Comparison of ENCODE assay signal across 25 cellular contexts in genomic region chr3:163273694-163274093, GRCh38.
"Had no signal": no experiment of that assay in that cellular context is flagged by ENCODE, and none has a peak within 500 bp of the region (broad histone marks: within the 10 kb centered on the region; RNA-seq: fewer than 3 reads in every experiment).

No MANE protein-coding gene starts in this region.

- H3K4me3 ChIP-seq: adrenal gland, ascending aorta, pancreas, psoas muscle, right atrium auricular region, upper lobe of left lung had no signal

- H3K27me3 ChIP-seq: adrenal gland, ascending aorta, brain microvascular endothelial cell, neutrophil, pancreas, right atrium auricular region, upper lobe of left lung had no signal

- DNase-seq: activated CD8-positive, alpha-beta memory T cell treated with anti-CD3 and anti-CD28 coated beads for 24 hours; activated CD8-positive, alpha-beta memory T cell treated with anti-CD3 and anti-CD28 coated beads, Interleukin-2, amount 50 U/mL, for 4 hours; activated naive CD4-positive, alpha-beta T cell; activated T-cell treated with anti-CD3 and anti-CD28 coated beads, Interleukin-2, amount 50 U/mL, for 24 hours; adrenal gland; brain microvascular endothelial cell; caudate nucleus; effector memory CD8-positive, alpha-beta T cell; foreskin melanocyte; hypothalamus; pancreas; psoas muscle; stimulated activated CD4-positive, alpha-beta T cell treated with anti-CD3 and anti-CD28 coated beads, Interleukin-12 subunit alpha, Interleukin-12 subunit beta, amount 100 ng/mL, for 4 hours; stimulated activated CD4-positive, alpha-beta T cell treated with anti-CD3 and anti-CD28 coated beads, Interleukin-4, amount 100 ng/mL, for 4 hours; stimulated activated naive CD8-positive, alpha-beta T cell treated with anti-CD3 and anti-CD28 coated beads, Interleukin-15, Interleukin-2, amounts not matched to agents 100 U/mL and 50 U/mL, for 24 hours; T-helper 9 cell; upper lobe of left lung had no signal

- H3K4me3 Mint-ChIP-seq: activated naive CD8-positive, alpha-beta T cell; activated T-cell treated with anti-CD3 and anti-CD28 coated beads, Interleukin-2, amount 50 U/mL, for 24 hours; effector memory CD8-positive, alpha-beta T cell; nephron; WTC11 had no signal

- H3K9me3 Mint-ChIP-seq: nephron, WTC11 had no signal

- H3K4me1 Mint-ChIP-seq: nephron, WTC11 had no signal

- H3K27me3 Mint-ChIP-seq: activated naive CD8-positive, alpha-beta T cell; activated T-cell treated with anti-CD3 and anti-CD28 coated beads, Interleukin-2, amount 50 U/mL, for 24 hours; effector memory CD8-positive, alpha-beta T cell had no signal

- ATAC-seq: effector memory CD8-positive, alpha-beta T cell; esophagus mucosa; pancreas; psoas muscle; stimulated activated naive CD8-positive, alpha-beta T cell treated with anti-CD3 and anti-CD28 coated beads, Interleukin-15, Interleukin-2, amounts not matched to agents 100 U/mL and 50 U/mL, for 24 hours; WTC11 had no signal

- H3K36me3 Mint-ChIP-seq: activated naive CD8-positive, alpha-beta T cell; WTC11 had no signal

- H3K27ac Mint-ChIP-seq: activated naive CD8-positive, alpha-beta T cell; activated T-cell treated with anti-CD3 and anti-CD28 coated beads, Interleukin-2, amount 50 U/mL, for 24 hours; activated T-helper 2 cell treated with anti-CD3 and anti-CD28 coated beads, Interferon-gamma antibody, Interleukin-2, Interleukin-4, amounts not matched to agents 10 μg/mL and 5 μg/mL and 100 μg/mL, durations not matched to agents 14 hours and 24 hours and 36 hours; effector memory CD8-positive, alpha-beta T cell; nephron; WTC11 had no signal

- H3K27ac ChIP-seq: adrenal gland, ascending aorta, brain microvascular endothelial cell, neutrophil, pancreas, psoas muscle, right atrium auricular region, upper lobe of left lung had no signal
